Comparison of ENCODE assay signal across 1 cellular context in genomic region chr1:12008355-12008754, GRCh38. TPM values are rescaled to one million over a fixed set of nuclear protein-coding genes. Genes with fewer than 3 reads are reported as not detected.
"Had no signal": no experiment of that assay in that cellular context is flagged by ENCODE, and none has a peak within 500 bp of the region (broad histone marks: within the 10 kb centered on the region; RNA-seq: fewer than 3 reads in every experiment).

No MANE protein-coding gene starts in this region.

RNA-seq across cellular contexts. Expression of gene TNFRSF8, which starts 54.7 kb away (rescaled TPM):
- total RNA-seq: GM23248 had no signal
